ENCODE assay signal across 19 cellular contexts in the genomic region with DNA sequence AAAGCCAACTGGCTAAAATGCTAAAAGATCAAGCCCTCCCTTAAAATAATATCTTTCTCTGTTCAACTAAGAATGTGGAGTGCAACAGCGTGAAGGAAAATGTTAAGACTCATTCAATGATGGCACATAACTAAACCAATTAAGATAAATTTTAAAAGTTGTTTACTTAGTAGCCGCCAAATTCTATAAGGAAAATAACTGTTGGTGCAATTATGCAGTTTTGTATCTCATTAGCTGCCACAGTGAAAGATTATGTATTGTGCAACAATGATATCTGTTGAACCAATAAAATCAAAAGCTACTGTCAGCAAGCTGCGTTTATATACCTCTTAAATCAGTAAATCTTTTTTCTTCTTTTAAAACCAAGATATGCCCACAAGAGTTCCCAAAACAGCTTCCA. TPM values are rescaled to one million over a fixed set of nuclear protein-coding genes. Genes with fewer than 3 reads are reported as not detected.
A peak's percentile ranks its signal among the peaks of the same experiment; 100 is the strongest.
DNase-seq lines count a peak whose midpoint lies in the region; ATAC-seq and TF ChIP-seq lines count a peak whose summit lies in the region.
"Had no signal": no experiment of that assay in that cellular context is flagged by ENCODE, and none has a peak within 500 bp of the region (broad histone marks: within the 10 kb centered on the region; RNA-seq: fewer than 3 reads in every experiment).

No MANE protein-coding gene starts in this region.

- no peak overlapping the region for H2BK15ac ChIP-seq in IMR-90 (ENCODE audit: low read depth, low read length)

- no peak overlapping the region for H3K4me3 Mint-ChIP-seq in activated CD8-positive, alpha-beta T cell treated with anti-CD3 and anti-CD28 coated beads for 36 hours
- no peak overlapping the region for H3K4me3 Mint-ChIP-seq in activated CD8-positive, alpha-beta T cell treated with anti-CD3 and anti-CD28 coated beads, Interleukin-2, amount 10 ng/mL, durations not matched to agents 7 days and 5 days
- H3K4me3 Mint-ChIP-seq in central memory CD8-positive, alpha-beta T cell, result no peak overlapping the region
- H3K4me3 Mint-ChIP-seq in stimulated activated effector memory CD8-positive, alpha-beta T cell treated with anti-CD3 and anti-CD28 coated beads, Interleukin-12 subunit alpha, Interleukin-12 subunit beta, amount 100 ng/mL, for 72 hours, result peak overlapping the region; percentile 13
- H3K4me3 Mint-ChIP-seq: CD4-positive, CD25-positive, alpha-beta regulatory T cell had no signal

- no peak for TF ChIP-seq CTCF in activated CD8-positive, alpha-beta T cell treated with anti-CD3 and anti-CD28 coated beads for 36 hours (IDR thresholded peaks at IDR 0.05)
- no peak for TF ChIP-seq CTCF in IMR-90 (conservative IDR thresholded peaks at IDR 0.05; ENCODE audit: low read depth, low read length)

- POLR2A ChIA-PET in activated CD8-positive, alpha-beta T cell treated with anti-CD3 and anti-CD28 coated beads for 36 hours (lab: Charles Lee), result no interaction called here
- POLR2A ChIA-PET in activated CD8-positive, alpha-beta T cell treated with anti-CD3 and anti-CD28 coated beads, Interleukin-2, amount 10 ng/mL, durations not matched to agents 7 days and 5 days (lab: Charles Lee), result interaction anchor here (0.8 kb wide), 1 partner anchor 54 kb away, joined by 4 read pairs; no protein-coding TSS in a partner anchor
- POLR2A ChIA-PET in IMR-90 (lab: Charles Lee; ENCODE audit: unreplicated experiment), result no interaction called here

- no peaks in the 10 kb centered on the region for H3K27me3 ChIP-seq in IMR-90 (ENCODE audit: control insufficient read depth, insufficient read depth, low read length)
- H3K27me3 ChIP-seq: BE2C had no signal

- no TSS peak for BruUV-seq in IMR-90 (replicated peaks; lab: Mats Ljungman, UMichigan)

- H3K4me3 ChIP-seq in IMR-90 (ENCODE audit: insufficient read depth, low read depth, low read length), result no peak overlapping the region
- H3K4me3 ChIP-seq: GM12878, PC-9 had no signal

- H3K9me3 ChIP-seq in IMR-90 (ENCODE audit: control insufficient read depth, insufficient read depth, low read length), result no peaks in the 10 kb centered on the region
- H3K9me3 ChIP-seq: BE2C, Caco-2 had no signal

- H3K14ac ChIP-seq in IMR-90 (replicated peaks; ENCODE audit: low read depth, low read length), result no peak overlapping the region

- WGBS in IMR-90 (ENCODE audit: extremely low coverage in 2 of 2, insufficient read length in 1 of 2), 2 experiments, result no CpG with 5 or more reads among the region's 3 CpGs

- H3K79me1 ChIP-seq in IMR-90 (ENCODE audit: low read depth in 1 of 2, low read length in 2 of 2), result peaks cover 24 to 34% of the 10 kb centered on the region in 2 experiments

- no peak for TF ChIP-seq POLR2A in IMR-90 (IDR thresholded peaks at IDR 0.05; ENCODE audit: low read depth, low read length)

- H3K4me1 ChIP-seq in IMR-90 (ENCODE audit: control insufficient read depth, insufficient read depth, low read length), result peaks cover 5% of the 10 kb centered on the region; the same call in 1 of the 2 replicates

- H4K8ac ChIP-seq in IMR-90 (ENCODE audit: low read depth in 2 of 2, low read length in 2 of 2), result no peak overlapping the region

- no peaks in the 10 kb centered on the region; the same call in 1 of the 2 replicates for H3K9me1 ChIP-seq in IMR-90 (ENCODE audit: insufficient read depth, low read length)

- H3K27ac Mint-ChIP-seq in activated CD8-positive, alpha-beta T cell treated with anti-CD3 and anti-CD28 coated beads for 36 hours, result peak overlapping the region; percentile 22
- H3K27ac Mint-ChIP-seq in activated CD8-positive, alpha-beta T cell treated with anti-CD3 and anti-CD28 coated beads, Interleukin-2, amount 10 ng/mL, durations not matched to agents 7 days and 5 days, result no peak overlapping the region
- H3K27ac Mint-ChIP-seq in central memory CD8-positive, alpha-beta T cell (ENCODE audit: low read depth), result peak overlapping the region; percentile 66
- H3K27ac Mint-ChIP-seq in stimulated activated effector memory CD8-positive, alpha-beta T cell treated with anti-CD3 and anti-CD28 coated beads, Interleukin-12 subunit alpha, Interleukin-12 subunit beta, amount 100 ng/mL, for 72 hours, result no peak overlapping the region

- no peak overlapping the region for H3K4ac ChIP-seq in IMR-90 (ENCODE audit: low read depth, low read length)

- H3K9ac ChIP-seq in IMR-90 (ENCODE audit: low read depth, low read length), result no peak overlapping the region

- in situ Hi-C loops in IMR-90 (cut with MboI; ENCODE audit: low sequenced_read_pairs), result no loop called here

- no peak overlapping the region for H2AFZ ChIP-seq in IMR-90 (replicated peaks; ENCODE audit: low read length, poor library complexity)
- H2AFZ ChIP-seq: PC-9 had no signal

- no peaks in the 10 kb centered on the region for H3K27me3 Mint-ChIP-seq in activated CD8-positive, alpha-beta T cell treated with anti-CD3 and anti-CD28 coated beads for 36 hours
- H3K27me3 Mint-ChIP-seq in activated CD8-positive, alpha-beta T cell treated with anti-CD3 and anti-CD28 coated beads, Interleukin-2, amount 10 ng/mL, durations not matched to agents 7 days and 5 days (ENCODE audit: low read depth), result no peaks in the 10 kb centered on the region
- no peaks in the 10 kb centered on the region for H3K27me3 Mint-ChIP-seq in central memory CD8-positive, alpha-beta T cell
- H3K27me3 Mint-ChIP-seq: CD4-positive, CD25-positive, alpha-beta regulatory T cell had no signal

- no peak overlapping the region for H3K56ac ChIP-seq in IMR-90 (ENCODE audit: extremely low read depth, insufficient read depth, low read length)

- peaks cover 4% of the 10 kb centered on the region for H3K36me3 Mint-ChIP-seq in activated CD8-positive, alpha-beta T cell treated with anti-CD3 and anti-CD28 coated beads for 36 hours (ENCODE audit: low read depth)
- no peaks in the 10 kb centered on the region for H3K36me3 Mint-ChIP-seq in activated CD8-positive, alpha-beta T cell treated with anti-CD3 and anti-CD28 coated beads, Interleukin-2, amount 10 ng/mL, durations not matched to agents 7 days and 5 days (ENCODE audit: low read depth)
- peaks cover 16% of the 10 kb centered on the region for H3K36me3 Mint-ChIP-seq in central memory CD8-positive, alpha-beta T cell (ENCODE audit: insufficient read depth)
- peaks cover 5% of the 10 kb centered on the region for H3K36me3 Mint-ChIP-seq in stimulated activated effector memory CD8-positive, alpha-beta T cell treated with anti-CD3 and anti-CD28 coated beads, Interleukin-12 subunit alpha, Interleukin-12 subunit beta, amount 100 ng/mL, for 72 hours

- H3K18ac ChIP-seq in IMR-90 (ENCODE audit: low read depth, low read length), result no peak overlapping the region

- CTCF ChIA-PET in activated CD8-positive, alpha-beta T cell treated with anti-CD3 and anti-CD28 coated beads for 36 hours (lab: Charles Lee), result interaction anchor here (1.1 kb wide), 1 partner anchor 15 kb away, joined by 3 read pairs; no protein-coding TSS in a partner anchor
- CTCF ChIA-PET in activated CD8-positive, alpha-beta T cell treated with anti-CD3 and anti-CD28 coated beads, Interleukin-2, amount 10 ng/mL, durations not matched to agents 7 days and 5 days (lab: Charles Lee), result interaction anchor here (0.9 to 1.0 kb wide), 2 partner anchors 23 to 257 kb away, joined by 3 read pairs; no protein-coding TSS in a partner anchor
- CTCF ChIA-PET in IMR-90 (lab: Yijun Ruan, JAX), result interaction anchor here (1.0 kb wide), 1 partner anchor 99 kb away, joined by 6 read pairs; no protein-coding TSS in a partner anchor

- H3K4me1 Mint-ChIP-seq in activated CD8-positive, alpha-beta T cell treated with anti-CD3 and anti-CD28 coated beads for 36 hours (ENCODE audit: low read depth), result peaks cover 72% of the 10 kb centered on the region
- H3K4me1 Mint-ChIP-seq in activated CD8-positive, alpha-beta T cell treated with anti-CD3 and anti-CD28 coated beads, Interleukin-2, amount 10 ng/mL, durations not matched to agents 7 days and 5 days (ENCODE audit: low read depth), result peaks cover 15% of the 10 kb centered on the region
- H3K4me1 Mint-ChIP-seq in central memory CD8-positive, alpha-beta T cell, result peaks cover 86% of the 10 kb centered on the region
- peaks cover 83% of the 10 kb centered on the region for H3K4me1 Mint-ChIP-seq in stimulated activated effector memory CD8-positive, alpha-beta T cell treated with anti-CD3 and anti-CD28 coated beads, Interleukin-12 subunit alpha, Interleukin-12 subunit beta, amount 100 ng/mL, for 72 hours

- no peak for TF ChIP-seq RAD21 in IMR-90 (IDR thresholded peaks at IDR 0.05; ENCODE audit: low read length)

- H2AK9ac ChIP-seq in IMR-90 (replicated peaks; ENCODE audit: low read depth, low read length, poor library complexity), result no peak overlapping the region

- H3K27ac ChIP-seq in IMR-90 (ENCODE audit: insufficient read depth, low read length), result no peak overlapping the region
- H3K27ac ChIP-seq: PC-9, RWPE1 had no signal

- intact Hi-C loops in activated CD8-positive, alpha-beta T cell treated with anti-CD3 and anti-CD28 coated beads for 36 hours (cut with micrococcal nuclease), result no loop called here
- intact Hi-C loops in IMR-90 (cut with micrococcal nuclease), result no loop called here
- intact Hi-C loops in left ventricle myocardium superior (cut with micrococcal nuclease), result no loop called here

- H4K20me1 ChIP-seq in IMR-90 (ENCODE audit: insufficient read depth, low read length), result peaks cover 16% of the 10 kb centered on the region; the same call in 1 of the 2 replicates

- H2BK120ac ChIP-seq in IMR-90 (ENCODE audit: low read depth, low read length), result no peak overlapping the region

- H2AK5ac ChIP-seq in IMR-90 (ENCODE audit: low read depth, low read length), result no peak overlapping the region

- dilution Hi-C loops in IMR-90 (cut with HindIII; ENCODE audit: low sequenced_read_pairs, unreplicated experiment), result no loop called here

- no peak overlapping the region for H2BK5ac ChIP-seq in IMR-90 (ENCODE audit: low read depth, low read length, poor library complexity, severe bottlenecking)

- no peaks in the 10 kb centered on the region for H3K36me3 ChIP-seq in IMR-90 (ENCODE audit: control insufficient read depth, insufficient read depth, low read length)
- H3K36me3 ChIP-seq: BE2C had no signal

- H4K91ac ChIP-seq in IMR-90 (ENCODE audit: insufficient read depth, low read depth, low read length), result no peak overlapping the region

- no peaks in the 10 kb centered on the region for H3K9me3 Mint-ChIP-seq in activated CD8-positive, alpha-beta T cell treated with anti-CD3 and anti-CD28 coated beads for 36 hours
- H3K9me3 Mint-ChIP-seq in activated CD8-positive, alpha-beta T cell treated with anti-CD3 and anti-CD28 coated beads, Interleukin-2, amount 10 ng/mL, durations not matched to agents 7 days and 5 days (ENCODE audit: insufficient read depth), result no peaks in the 10 kb centered on the region
- no peaks in the 10 kb centered on the region for H3K9me3 Mint-ChIP-seq in central memory CD8-positive, alpha-beta T cell
- no peaks in the 10 kb centered on the region for H3K9me3 Mint-ChIP-seq in stimulated activated effector memory CD8-positive, alpha-beta T cell treated with anti-CD3 and anti-CD28 coated beads, Interleukin-12 subunit alpha, Interleukin-12 subunit beta, amount 100 ng/mL, for 72 hours
- H3K9me3 Mint-ChIP-seq: CD4-positive, CD25-positive, alpha-beta regulatory T cell had no signal

- no peak overlapping the region for H2BK20ac ChIP-seq in IMR-90 (ENCODE audit: low read depth, low read length)

- no peak overlapping the region for H4K5ac ChIP-seq in IMR-90 (ENCODE audit: low read depth, low read length)

- no peak for ATAC-seq in activated CD8-positive, alpha-beta T cell treated with anti-CD3 and anti-CD28 coated beads for 36 hours
- ATAC-seq in activated CD8-positive, alpha-beta T cell treated with anti-CD3 and anti-CD28 coated beads, Interleukin-2, amount 10 ng/mL, durations not matched to agents 7 days and 5 days, result no peak
- ATAC-seq in IMR-90 (ENCODE audit: low read depth) (no peak), left ventricle myocardium superior (no peak), HG02973 (IDR thresholded peaks at IDR 0.05; ENCODE audit: unreplicated experiment) (no peak)
- no peak for ATAC-seq in central memory CD8-positive, alpha-beta T cell (replicated peaks; ENCODE audit: extremely low read depth, poor library complexity, severe bottlenecking)
- no peak for ATAC-seq in stimulated activated effector memory CD8-positive, alpha-beta T cell treated with anti-CD3 and anti-CD28 coated beads, Interleukin-12 subunit alpha, Interleukin-12 subunit beta, amount 100 ng/mL, for 72 hours
- ATAC-seq: GM12878 had no signal

- H3K4me2 ChIP-seq in IMR-90 (ENCODE audit: low read depth, low read length), result no peak overlapping the region
- H3K4me2 ChIP-seq: PC-9 had no signal

- no peak overlapping the region for H3K23ac ChIP-seq in IMR-90 (ENCODE audit: low read depth, low read length)

- no peak for DNase-seq in activated CD8-positive, alpha-beta T cell treated with anti-CD3 and anti-CD28 coated beads for 36 hours
- no peak for DNase-seq in activated CD8-positive, alpha-beta T cell treated with anti-CD3 and anti-CD28 coated beads, Interleukin-2, amount 10 ng/mL, durations not matched to agents 7 days and 5 days
- DNase-seq in IMR-90 (no peak), left ventricle myocardium superior (no peak), activated gamma-delta T cell treated with Interleukin-2 at 50 U/mL for 16 hours (no peak)
- no peak for DNase-seq in central memory CD8-positive, alpha-beta T cell (ENCODE audit: low spot score in 2 of 2)
- no peak for DNase-seq in stimulated activated effector memory CD8-positive, alpha-beta T cell treated with anti-CD3 and anti-CD28 coated beads, Interleukin-12 subunit alpha, Interleukin-12 subunit beta, amount 100 ng/mL, for 72 hours (ENCODE audit: low spot score in 2 of 2)
- DNase-seq: BE2C; Caco-2; CD4-positive, CD25-positive, alpha-beta regulatory T cell; GF-D8; KG1; NCI-H345; NCI-H524 treated with DMSO at 0.1 percent for 48 hours; PC-9; SIG-M5 had no signal

RNA-seq across cellular contexts. Expression of a gene that starts 55.5 kb away (rescaled TPM):
- total RNA-seq in activated CD8-positive, alpha-beta T cell treated with anti-CD3 and anti-CD28 coated beads for 36 hours, result 10 to 100 TPM; 18.7 to 24.1 TPM
- total RNA-seq in activated CD8-positive, alpha-beta T cell treated with anti-CD3 and anti-CD28 coated beads, Interleukin-2, amount 10 ng/mL, durations not matched to agents 7 days and 5 days, result 10 to 100 TPM; 25.9 to 31.4 TPM
- total RNA-seq in IMR-90 (2012; rRNA removed), result 8.2 and 17.2 TPM in 2 replicates
- polyA plus RNA-seq in IMR-90 (2012; rRNA removed), result 7.5 and 9.1 TPM in 2 replicates
- 4.5 and 6.9 TPM in 2 replicates for polyA plus RNA-seq in IMR-90 (2012; cell fraction: cytosol; rRNA removed)
- 18.6 and 18.8 TPM in 2 replicates for polyA plus RNA-seq in IMR-90 (2012; cell fraction: nucleus; rRNA removed; ENCODE audit: low replicate concordance)
- 31.9 TPM for total RNA-seq in left ventricle myocardium superior

Comparison
In these comparisons a context has a peak if more than half of its experiments do, and no peak if none do; other contexts are left out.
1. H3K27ac Mint-ChIP-seq: peak in activated CD8-positive, alpha-beta T cell treated with anti-CD3 and anti-CD28 coated beads for 36 hours (single experiment) and central memory CD8-positive, alpha-beta T cell (single experiment); none in activated CD8-positive, alpha-beta T cell treated with anti-CD3 and anti-CD28 coated beads, Interleukin-2, amount 10 ng/mL, durations not matched to agents 7 days and 5 days (single experiment) and stimulated activated effector memory CD8-positive, alpha-beta T cell treated with anti-CD3 and anti-CD28 coated beads, Interleukin-12 subunit alpha, Interleukin-12 subunit beta, amount 100 ng/mL, for 72 hours (single experiment).